16 cellular contexts compared by ENCODE assay signal in genomic region chr19:4035018-4035566, GRCh38.
"Had no signal": no experiment of that assay in that cellular context is flagged by ENCODE, and none has a peak within 500 bp of the region (broad histone marks: within the 10 kb centered on the region; RNA-seq: fewer than 3 reads in every experiment).

No MANE protein-coding gene starts in this region.

- H3K27ac Mint-ChIP-seq: activated CD4-positive, alpha-beta T cell treated with anti-CD3 and anti-CD28 coated beads for 36 hours had no signal

- H3K4me1 ChIP-seq: heart left ventricle, thyroid gland, uterus had no signal

- H3K27me3 Mint-ChIP-seq: activated CD4-positive, alpha-beta T cell treated with anti-CD3 and anti-CD28 coated beads for 36 hours; T-cell had no signal

- H3K36me3 Mint-ChIP-seq: T-cell had no signal

- ATAC-seq: left ventricle myocardium superior had no signal

- H3K9me3 ChIP-seq: heart left ventricle, stomach, thyroid gland, uterus had no signal

- H3K9me3 Mint-ChIP-seq: T-cell had no signal

- DNase-seq: activated CD4-positive, alpha-beta T cell treated with anti-CD3 and anti-CD28 coated beads for 36 hours; activated naive CD4-positive, alpha-beta T cell treated with anti-CD3 and anti-CD28 coated beads, Interleukin-2, amount 50 U/mL, for 16 hours; activated T-cell treated with anti-CD3 and anti-CD28 coated beads for 4 hours; aorta; effector CD8-positive, alpha-beta T cell; heart left ventricle; left ventricle myocardium superior; retina; stimulated activated CD4-positive, alpha-beta T cell treated with anti-CD3 and anti-CD28 coated beads, Interleukin-15, amount 100 ng/mL, for 24 hours; stimulated activated CD4-positive, alpha-beta T cell treated with anti-CD3 and anti-CD28 coated beads, Interleukin-4, amount 100 ng/mL, for 24 hours; stomach; T-cell; T1000; thyroid gland; uterus had no signal

- H3K27me3 ChIP-seq: heart left ventricle, stomach, thyroid gland, uterus had no signal

- H3K4me1 Mint-ChIP-seq: activated CD4-positive, alpha-beta T cell treated with anti-CD3 and anti-CD28 coated beads for 36 hours; T-cell had no signal

- H3K4me3 ChIP-seq: heart left ventricle, stomach, thyroid gland, uterus had no signal

- H3K36me3 ChIP-seq: uterus had no signal

- H3K4me3 Mint-ChIP-seq: activated CD4-positive, alpha-beta T cell treated with anti-CD3 and anti-CD28 coated beads for 36 hours; T-cell had no signal

- H3K27ac ChIP-seq: heart left ventricle, thyroid gland, uterus, VCaP had no signal
